In the genomic region with DNA sequence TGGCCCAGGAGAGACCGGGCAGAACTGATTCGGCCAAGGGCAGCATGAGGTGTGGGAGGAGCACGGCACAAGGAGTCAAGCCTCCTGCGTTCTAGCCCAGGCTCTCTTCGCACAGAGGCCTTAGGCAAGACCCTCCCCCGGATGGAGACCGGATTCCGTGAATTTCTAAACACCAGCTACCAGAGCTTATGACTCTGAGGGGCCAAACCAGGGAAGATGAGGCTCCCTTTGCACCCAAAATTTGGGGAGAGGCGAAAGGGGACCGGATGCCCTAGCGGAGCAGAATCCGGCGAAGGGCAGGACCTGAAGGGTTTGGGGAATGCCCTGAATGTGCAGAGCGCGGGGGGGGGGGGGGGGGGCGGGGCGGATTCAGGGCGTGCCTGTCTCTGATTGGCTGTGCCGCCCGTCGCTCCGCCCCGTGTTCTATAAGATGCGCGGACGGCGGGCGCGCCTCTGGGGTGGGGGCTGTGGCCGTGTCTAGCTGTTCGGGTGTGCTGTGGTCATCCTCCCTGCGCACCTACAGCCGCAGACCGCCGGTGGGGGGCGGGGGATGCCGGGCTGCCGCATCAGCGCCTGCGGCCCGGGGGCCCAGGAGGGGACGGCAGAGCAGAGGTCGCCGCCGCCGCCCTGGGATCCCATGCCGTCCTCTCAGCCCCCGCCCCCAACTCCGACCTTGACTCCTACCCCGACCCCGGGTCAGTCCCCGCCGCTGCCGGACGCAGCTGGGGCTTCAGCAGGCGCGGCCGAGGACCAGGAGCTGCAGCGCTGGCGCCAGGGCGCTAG, we compare ENCODE assay signal across 1 cellular context.
TF ChIP-seq lines count a peak whose summit lies in the region.

A gene with protein sequence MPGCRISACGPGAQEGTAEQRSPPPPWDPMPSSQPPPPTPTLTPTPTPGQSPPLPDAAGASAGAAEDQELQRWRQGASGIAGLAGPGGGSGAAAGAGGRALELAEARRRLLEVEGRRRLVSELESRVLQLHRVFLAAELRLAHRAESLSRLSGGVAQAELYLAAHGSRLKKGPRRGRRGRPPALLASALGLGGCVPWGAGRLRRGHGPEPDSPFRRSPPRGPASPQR (plus strand): TSS at position 456 of the 783 bp plus-strand sequence. CDS start 95 bp downstream, at position 551.

TF ChIP-seq in GM12878, 131 proteins besides CTCF, POLR2A, EP300 and RAD21 (continued from another document):
- peak; percentile 93 for TF ChIP-seq PKNOX1 (IDR thresholded peaks at IDR 0.05)
- TF ChIP-seq, protein P1, sequence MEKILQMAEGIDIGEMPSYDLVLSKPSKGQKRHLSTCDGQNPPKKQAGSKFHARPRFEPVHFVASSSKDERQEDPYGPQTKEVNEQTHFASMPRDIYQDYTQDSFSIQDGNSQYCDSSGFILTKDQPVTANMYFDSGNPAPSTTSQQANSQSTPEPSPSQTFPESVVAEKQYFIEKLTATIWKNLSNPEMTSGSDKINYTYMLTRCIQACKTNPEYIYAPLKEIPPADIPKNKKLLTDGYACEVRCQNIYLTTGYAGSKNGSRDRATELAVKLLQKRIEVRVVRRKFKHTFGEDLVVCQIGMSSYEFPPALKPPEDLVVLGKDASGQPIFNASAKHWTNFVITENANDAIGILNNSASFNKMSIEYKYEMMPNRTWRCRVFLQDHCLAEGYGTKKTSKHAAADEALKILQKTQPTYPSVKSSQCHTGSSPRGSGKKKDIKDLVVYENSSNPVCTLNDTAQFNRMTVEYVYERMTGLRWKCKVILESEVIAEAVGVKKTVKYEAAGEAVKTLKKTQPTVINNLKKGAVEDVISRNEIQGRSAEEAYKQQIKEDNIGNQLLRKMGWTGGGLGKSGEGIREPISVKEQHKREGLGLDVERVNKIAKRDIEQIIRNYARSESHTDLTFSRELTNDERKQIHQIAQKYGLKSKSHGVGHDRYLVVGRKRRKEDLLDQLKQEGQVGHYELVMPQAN (conservative IDR thresholded peaks at IDR 0.05), result no peak
- TF ChIP-seq PML (IDR thresholded peaks at IDR 0.05; ENCODE audit: low read length), result no peak
- TF ChIP-seq, protein P2, sequence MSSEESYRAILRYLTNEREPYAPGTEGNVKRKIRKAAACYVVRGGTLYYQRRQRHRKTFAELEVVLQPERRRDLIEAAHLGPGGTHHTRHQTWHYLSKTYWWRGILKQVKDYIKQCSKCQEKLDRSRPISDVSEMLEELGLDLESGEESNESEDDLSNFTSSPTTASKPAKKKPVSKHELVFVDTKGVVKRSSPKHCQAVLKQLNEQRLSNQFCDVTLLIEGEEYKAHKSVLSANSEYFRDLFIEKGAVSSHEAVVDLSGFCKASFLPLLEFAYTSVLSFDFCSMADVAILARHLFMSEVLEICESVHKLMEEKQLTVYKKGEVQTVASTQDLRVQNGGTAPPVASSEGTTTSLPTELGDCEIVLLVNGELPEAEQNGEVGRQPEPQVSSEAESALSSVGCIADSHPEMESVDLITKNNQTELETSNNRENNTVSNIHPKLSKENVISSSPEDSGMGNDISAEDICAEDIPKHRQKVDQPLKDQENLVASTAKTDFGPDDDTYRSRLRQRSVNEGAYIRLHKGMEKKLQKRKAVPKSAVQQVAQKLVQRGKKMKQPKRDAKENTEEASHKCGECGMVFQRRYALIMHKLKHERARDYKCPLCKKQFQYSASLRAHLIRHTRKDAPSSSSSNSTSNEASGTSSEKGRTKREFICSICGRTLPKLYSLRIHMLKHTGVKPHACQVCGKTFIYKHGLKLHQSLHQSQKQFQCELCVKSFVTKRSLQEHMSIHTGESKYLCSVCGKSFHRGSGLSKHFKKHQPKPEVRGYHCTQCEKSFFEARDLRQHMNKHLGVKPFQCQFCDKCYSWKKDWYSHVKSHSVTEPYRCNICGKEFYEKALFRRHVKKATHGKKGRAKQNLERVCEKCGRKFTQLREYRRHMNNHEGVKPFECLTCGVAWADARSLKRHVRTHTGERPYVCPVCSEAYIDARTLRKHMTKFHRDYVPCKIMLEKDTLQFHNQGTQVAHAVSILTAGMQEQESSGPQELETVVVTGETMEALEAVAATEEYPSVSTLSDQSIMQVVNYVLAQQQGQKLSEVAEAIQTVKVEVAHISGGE (CRISPR knock-in tag; IDR thresholded peaks at IDR 0.05), result no peak
- TF ChIP-seq NR2F1 (conservative IDR thresholded peaks at IDR 0.05), result peak; percentile 47; the same call in 1 of the 2 replicates
- TF ChIP-seq SMC3 (IDR thresholded peaks at IDR 0.05; ENCODE audit: borderline replicate concordance, low read length), result no peak
- TF ChIP-seq HDAC2 (IDR thresholded peaks at IDR 0.05), result no peak
- TF ChIP-seq SIN3A (IDR thresholded peaks at IDR 0.05; ENCODE audit: low read depth, low read length), result no peak
- TF ChIP-seq, protein P3, sequence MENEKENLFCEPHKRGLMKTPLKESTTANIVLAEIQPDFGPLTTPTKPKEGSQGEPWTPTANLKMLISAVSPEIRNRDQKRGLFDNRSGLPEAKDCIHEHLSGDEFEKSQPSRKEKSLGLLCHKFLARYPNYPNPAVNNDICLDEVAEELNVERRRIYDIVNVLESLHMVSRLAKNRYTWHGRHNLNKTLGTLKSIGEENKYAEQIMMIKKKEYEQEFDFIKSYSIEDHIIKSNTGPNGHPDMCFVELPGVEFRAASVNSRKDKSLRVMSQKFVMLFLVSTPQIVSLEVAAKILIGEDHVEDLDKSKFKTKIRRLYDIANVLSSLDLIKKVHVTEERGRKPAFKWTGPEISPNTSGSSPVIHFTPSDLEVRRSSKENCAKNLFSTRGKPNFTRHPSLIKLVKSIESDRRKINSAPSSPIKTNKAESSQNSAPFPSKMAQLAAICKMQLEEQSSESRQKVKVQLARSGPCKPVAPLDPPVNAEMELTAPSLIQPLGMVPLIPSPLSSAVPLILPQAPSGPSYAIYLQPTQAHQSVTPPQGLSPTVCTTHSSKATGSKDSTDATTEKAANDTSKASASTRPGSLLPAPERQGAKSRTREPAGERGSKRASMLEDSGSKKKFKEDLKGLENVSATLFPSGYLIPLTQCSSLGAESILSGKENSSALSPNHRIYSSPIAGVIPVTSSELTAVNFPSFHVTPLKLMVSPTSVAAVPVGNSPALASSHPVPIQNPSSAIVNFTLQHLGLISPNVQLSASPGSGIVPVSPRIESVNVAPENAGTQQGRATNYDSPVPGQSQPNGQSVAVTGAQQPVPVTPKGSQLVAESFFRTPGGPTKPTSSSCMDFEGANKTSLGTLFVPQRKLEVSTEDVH (IDR thresholded peaks at IDR 0.05; ENCODE audit: low read depth, partially characterized antibody), result no peak
